ENCODE assay signal across 20 cellular contexts in genomic region chr20:49540232-49540620, GRCh38. TPM values are rescaled to one million over a fixed set of nuclear protein-coding genes. Genes with fewer than 3 reads are reported as not detected.
"Had no signal": no experiment of that assay in that cellular context is flagged by ENCODE, and none has a peak within 500 bp of the region (broad histone marks: within the 10 kb centered on the region; RNA-seq: fewer than 3 reads in every experiment).

No MANE protein-coding gene starts in this region.

- H3K27me3 ChIP-seq: heart right ventricle, upper lobe of left lung had no signal

- DNase-seq: activated CD8-positive, alpha-beta memory T cell treated with anti-CD3 and anti-CD28 coated beads, Interleukin-2, amount 50 U/mL, for 48 hours; activated naive CD4-positive, alpha-beta T cell treated with anti-CD3 and anti-CD28 coated beads, Interleukin-2, amount 10 ng/mL, durations not matched to agents 7 days and 5 days; activated T-cell treated with anti-CD3 and anti-CD28 coated beads, Interleukin-2, amount 50 U/mL, for 4 hours; amygdala; cerebellar nuclear complex; cortex of kidney; effector CD4-positive, alpha-beta T cell; erythroblast; foreskin fibroblast; heart right ventricle; kidney; lower lobe of right lung; naive B cell; spleen; stimulated activated CD4-positive, alpha-beta T cell treated with anti-CD3 and anti-CD28 coated beads, Interleukin-4, amount 100 ng/mL, for 1 hour; SW 1271; T-helper 9 cell had no signal

- H3K27ac ChIP-seq: heart right ventricle, lower lobe of right lung, SK-N-MC, spleen, upper lobe of left lung had no signal

- H3K9me3 ChIP-seq: lower lobe of right lung had no signal

- H3K4me1 ChIP-seq: lower lobe of right lung had no signal

- H3K36me3 ChIP-seq: lower lobe of right lung, spleen, upper lobe of left lung had no signal

- ATAC-seq: activated T-cell treated with anti-CD3 and anti-CD28 coated beads, Interleukin-2, amount 50 U/mL, for 4 hours; heart right ventricle; lower lobe of right lung had no signal

- H3K4me3 ChIP-seq: heart right ventricle, lower lobe of right lung, SK-N-MC, spleen, upper lobe of left lung had no signal

RNA-seq across cellular contexts. Expression of gene KCNB1, which starts 57.8 kb away (rescaled TPM):
- total RNA-seq: activated CD8-positive, alpha-beta memory T cell treated with anti-CD3 and anti-CD28 coated beads for 36 hours had no signal
